Comparison of ENCODE assay signal across 8 cellular contexts in the genomic region with DNA sequence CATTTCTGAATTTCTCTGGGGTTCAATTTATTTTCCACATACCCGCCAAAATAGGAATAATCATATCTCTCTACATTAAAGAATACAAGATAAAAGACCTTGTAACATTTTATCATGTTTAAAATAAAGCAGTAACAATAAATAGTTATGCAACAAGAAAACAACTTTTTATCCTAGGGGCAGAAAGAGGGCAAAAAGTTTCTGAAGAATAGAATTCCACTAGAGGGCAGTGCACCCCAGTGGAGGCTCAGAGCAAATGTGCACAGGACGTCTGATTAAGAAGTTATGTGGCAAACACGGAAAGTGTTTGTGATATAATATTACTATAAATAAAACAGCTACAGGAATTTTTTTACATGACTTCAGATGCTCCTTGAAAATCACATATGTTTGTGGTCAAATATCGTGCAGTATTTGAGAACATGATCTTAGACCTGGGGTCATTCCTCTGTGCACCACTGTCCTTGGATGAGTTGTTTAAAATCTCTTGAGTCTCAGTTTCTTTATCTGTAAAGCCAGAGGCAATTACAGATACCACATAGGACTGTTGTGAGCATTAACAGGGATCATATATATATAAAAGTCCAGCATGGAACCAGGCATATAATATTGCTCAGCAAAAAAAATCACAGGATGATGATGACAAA. TPM values are rescaled to one million over a fixed set of nuclear protein-coding genes. Genes with fewer than 3 reads are reported as not detected.
DNase-seq lines count a peak whose midpoint lies in the region; ATAC-seq, FAIRE-seq and TF ChIP-seq lines count a peak whose summit lies in the region.

No MANE protein-coding gene starts in this region.

- dilution Hi-C loops in keratinocyte (cut with MboI; ENCODE audit: extremely low pct_ligation_motif_present, low sequenced_read_pairs), result no loop called here

- peak; percentile 79 for ATAC-seq in HG02678 (IDR thresholded peaks at IDR 0.05; ENCODE audit: unreplicated experiment)

- H3K4me1 ChIP-seq in keratinocyte (ENCODE audit: control insufficient read depth, extremely low read depth, insufficient read depth, low read length), result peaks cover 28% of the 10 kb centered on the region

- H3K27ac Mint-ChIP-seq in T-helper 2 cell treated with Interferon-gamma antibody and Interleukin-4, amounts not matched to agents 5 μg/mL and 100 μg/mL, for 36 hours, result no peak overlapping the region

- DNase-seq in activated CD8-positive, alpha-beta memory T cell treated with anti-CD3 and anti-CD28 coated beads for 24 hours, result peak; percentile 65
- no peak for DNase-seq in activated CD8-positive, alpha-beta memory T cell treated with anti-CD3 and anti-CD28 coated beads, Interleukin-2, amount 50 U/mL, for 48 hours
- DNase-seq in NCI-H2029 treated with DMSO at 0.1 percent for 48 hours (lab: John Stamatoyannopoulos, UW) (peak; percentile 21), T47D (ENCODE audit: low read depth in 1 of 2, low spot score in 1 of 2) (peak; percentile 25 to 79), keratinocyte (ENCODE audit: low read depth, low spot score) (no peak)
- peak; percentile 44 for DNase-seq in T-helper 2 cell treated with Interferon-gamma antibody and Interleukin-4, amounts not matched to agents 5 μg/mL and 100 μg/mL, for 36 hours (ENCODE audit: low spot score)
- DNase-seq in stimulated activated CD4-positive, alpha-beta T cell treated with anti-CD3 and anti-CD28 coated beads, TNF-alpha, amount 100 ng/mL, for 4 hours (ENCODE audit: low read depth in 3 of 3), result peak in 2 of 3 experiments; percentile 10 to 28

- no peak overlapping the region for H3K4me3 Mint-ChIP-seq in T-helper 2 cell treated with Interferon-gamma antibody and Interleukin-4, amounts not matched to agents 5 μg/mL and 100 μg/mL, for 36 hours

- H3K4me1 Mint-ChIP-seq in T-helper 2 cell treated with Interferon-gamma antibody and Interleukin-4, amounts not matched to agents 5 μg/mL and 100 μg/mL, for 36 hours (ENCODE audit: low read depth), result peaks cover 6% of the 10 kb centered on the region

- H3K27me3 ChIP-seq in keratinocyte (ENCODE audit: control insufficient read depth, extremely low read depth, insufficient read depth, low read length), result no peaks in the 10 kb centered on the region

- peak; percentile 41 for FAIRE-seq in keratinocyte (lab: Jason Lieb, UNC)

- no peak overlapping the region for H3K9ac ChIP-seq in keratinocyte (ENCODE audit: control insufficient read depth, extremely low read depth, insufficient read depth, low read length)

- in situ Hi-C loops in T47D (cut with HindIII; ENCODE audit: low pct_unique_long_range_greater_than_20kb, low sequenced_read_pairs), result no loop called here

- TF ChIP-seq CTCF in keratinocyte (optimal IDR thresholded peaks at IDR 0.05 in 1 of 3, IDR thresholded peaks at IDR 0.05 in 1 of 3, conservative IDR thresholded peaks at IDR 0.05 in 1 of 3; ENCODE audit: extremely low read depth in 1 of 3, insufficient read depth in 2 of 3, low read length in 3 of 3), result peak; percentile 62 to 69 (median 69)

- no peaks in the 10 kb centered on the region for H3K9me1 ChIP-seq in keratinocyte (ENCODE audit: control insufficient read depth, extremely low read depth, insufficient read depth, low read length)

- H4K20me1 ChIP-seq in keratinocyte (ENCODE audit: control insufficient read depth, extremely low read depth, insufficient read depth, low read length), result no peaks in the 10 kb centered on the region

- H3K9me3 ChIP-seq in keratinocyte (ENCODE audit: control insufficient read depth, low read depth, low read length), result no peaks in the 10 kb centered on the region

- H3K4me2 ChIP-seq in keratinocyte (ENCODE audit: control insufficient read depth, extremely low read depth, insufficient read depth, low read depth, low read length), result peak overlapping the region; percentile 72

- H3K36me3 ChIP-seq in keratinocyte (ENCODE audit: control insufficient read depth in 2 of 2, extremely low read depth in 1 of 2, insufficient read depth in 2 of 2, low read length in 2 of 2), result no peaks in the 10 kb centered on the region

- no peaks in the 10 kb centered on the region for H3K36me3 Mint-ChIP-seq in T-helper 2 cell treated with Interferon-gamma antibody and Interleukin-4, amounts not matched to agents 5 μg/mL and 100 μg/mL, for 36 hours (ENCODE audit: low read depth)

- peaks cover 4% of the 10 kb centered on the region for H3K27me3 Mint-ChIP-seq in T-helper 2 cell treated with Interferon-gamma antibody and Interleukin-4, amounts not matched to agents 5 μg/mL and 100 μg/mL, for 36 hours (ENCODE audit: low read depth)

- no peak overlapping the region for H2AFZ ChIP-seq in keratinocyte (ENCODE audit: control insufficient read depth, low read length)

- H3K27ac ChIP-seq in keratinocyte (ENCODE audit: control insufficient read depth, insufficient read depth, low read length), result peak overlapping the region; percentile 37

- H3K9me3 Mint-ChIP-seq in T-helper 2 cell treated with Interferon-gamma antibody and Interleukin-4, amounts not matched to agents 5 μg/mL and 100 μg/mL, for 36 hours, result no peaks in the 10 kb centered on the region

- peak overlapping the region in 1 of 3 experiments; percentile 28 for H3K4me3 ChIP-seq in keratinocyte (ENCODE audit: control insufficient read depth in 2 of 3, extremely low read depth in 1 of 3, insufficient read depth in 2 of 3, low read depth in 1 of 3, low read length in 3 of 3)

- no peaks in the 10 kb centered on the region for H3K79me2 ChIP-seq in keratinocyte (ENCODE audit: control insufficient read depth, insufficient read depth, low read length)

RNA-seq across cellular contexts. Expression of gene PIK3R4, which starts 13.2 kb away (rescaled TPM):
- 43.4 to 53.0 TPM (median 49.2 TPM) in 3 replicates for polyA plus RNA-seq in keratinocyte
- 9.7 TPM for polyA plus RNA-seq in keratinocyte (2011; ENCODE audit: low read depth)
- polyA plus RNA-seq in keratinocyte (2011; cell fraction: cytosol; rRNA removed), result 12.3 and 20.3 TPM in 2 replicates
- 102 and 112 TPM in 2 replicates for polyA plus RNA-seq in keratinocyte (2011; cell fraction: nucleus; rRNA removed)
- polyA plus RNA-seq in keratinocyte (2012; ENCODE audit: low replicate concordance), result 17.1 and 22.3 TPM in 2 replicates
- polyA minus RNA-seq in keratinocyte, result 56.6 to 130 TPM (median 114 TPM) in 3 replicates
- polyA minus RNA-seq in keratinocyte (2011; cell fraction: cytosol; rRNA and poly(A)+ RNA removed), result 17.6 TPM
- 97.7 and 159 TPM in 2 replicates for polyA minus RNA-seq in keratinocyte (2011; cell fraction: nucleus; rRNA and poly(A)+ RNA removed)

Comparison
In these comparisons a context has a peak if more than half of its experiments do, and no peak if none do; other contexts are left out.
1. DNase-seq: peak in activated CD8-positive, alpha-beta memory T cell treated with anti-CD3 and anti-CD28 coated beads for 24 hours (single experiment), NCI-H2029 treated with DMSO at 0.1 percent for 48 hours (single experiment), T-helper 2 cell treated with Interferon-gamma antibody and Interleukin-4, amounts not matched to agents 5 μg/mL and 100 μg/mL, for 36 hours (single experiment), T47D (2 of 2) and stimulated activated CD4-positive, alpha-beta T cell treated with anti-CD3 and anti-CD28 coated beads, TNF-alpha, amount 100 ng/mL, for 4 hours (2 of 3); none in activated CD8-positive, alpha-beta memory T cell treated with anti-CD3 and anti-CD28 coated beads, Interleukin-2, amount 50 U/mL, for 48 hours (single experiment) and keratinocyte (single experiment).